2 cellular contexts compared by ENCODE assay signal in genomic region chr18:55452123-55452611, GRCh38.
TF ChIP-seq lines count a peak whose summit lies in the region.

No MANE protein-coding gene starts in this region.

TF ChIP-seq in IMR-90, 13 proteins besides CTCF, POLR2A, EP300 and RAD21:
- no peak for TF ChIP-seq CHD1 (IDR thresholded peaks at IDR 0.05; ENCODE audit: low read depth, low read length)
- TF ChIP-seq CEBPB (IDR thresholded peaks at IDR 0.05; ENCODE audit: low read depth, low read length) = no peak
- no peak for TF ChIP-seq ELK1 (IDR thresholded peaks at IDR 0.05; ENCODE audit: borderline replicate concordance, low read depth, low read length)
- no peak for TF ChIP-seq FOS (IDR thresholded peaks at IDR 0.05; ENCODE audit: low read depth, low read length)
- TF ChIP-seq MAZ (IDR thresholded peaks at IDR 0.05; ENCODE audit: borderline replicate concordance, low read depth, low read length) = no peak
- TF ChIP-seq SMC3 (IDR thresholded peaks at IDR 0.05; ENCODE audit: low read depth, low read length) = no peak
- no peak for TF ChIP-seq RCOR1 (IDR thresholded peaks at IDR 0.05; ENCODE audit: insufficient replicate concordance, low read length)
- no peak for TF ChIP-seq MAFK (IDR thresholded peaks at IDR 0.05; ENCODE audit: low read depth, low read length)
- no peak for TF ChIP-seq NFE2L2 (IDR thresholded peaks at IDR 0.05; ENCODE audit: low read depth, low read length)
- TF ChIP-seq USF2 (IDR thresholded peaks at IDR 0.05; ENCODE audit: low read depth, low read length) = no peak
- no peak for TF ChIP-seq RFX5 (IDR thresholded peaks at IDR 0.05; ENCODE audit: low read depth, low read length)
- TF ChIP-seq BHLHE40 (IDR thresholded peaks at IDR 0.05; ENCODE audit: low read depth, low read length) = no peak
- no peak for TF ChIP-seq MXI1 (IDR thresholded peaks at IDR 0.05; ENCODE audit: borderline replicate concordance, low read depth, low read length)
TF ChIP-seq in IMR-90: peak in this region for 0.

TF ChIP-seq in HepG2, 621 proteins besides CTCF, POLR2A, EP300 and RAD21:
- TF ChIP-seq U2AF2 (IDR thresholded peaks at IDR 0.05; ENCODE audit: low read depth, low read length) (no peak), POLR2G (IDR thresholded peaks at IDR 0.05; ENCODE audit: low read depth, low read length) (no peak), ZMAT5 (CRISPR knock-in tag; IDR thresholded peaks at IDR 0.05; ENCODE audit: borderline replicate concordance, low read depth) (no peak), ZNF670 (CRISPR knock-in tag; IDR thresholded peaks at IDR 0.05; ENCODE audit: borderline replicate concordance) (no peak), ZNF776 (CRISPR knock-in tag; IDR thresholded peaks at IDR 0.05) (no peak), NR2F1 (CRISPR knock-in tag; IDR thresholded peaks at IDR 0.05) (no peak), ZBTB33 (CRISPR knock-in tag; IDR thresholded peaks at IDR 0.05) (no peak), CBFB (CRISPR knock-in tag; IDR thresholded peaks at IDR 0.05) (no peak), SETDB1 (CRISPR knock-in tag; IDR thresholded peaks at IDR 0.05; ENCODE audit: borderline replicate concordance) (no peak), GATA4 (IDR thresholded peaks at IDR 0.05; ENCODE audit: borderline replicate concordance, low read depth) (no peak), GLI4 (CRISPR knock-in tag; IDR thresholded peaks at IDR 0.05; ENCODE audit: borderline replicate concordance) (no peak), ATF7 (IDR thresholded peaks at IDR 0.05) (no peak), ATF7 (CRISPR knock-in tag; IDR thresholded peaks at IDR 0.05) (no peak), ZFX (CRISPR knock-in tag; IDR thresholded peaks at IDR 0.05; ENCODE audit: low read depth) (no peak), RBM39 (IDR thresholded peaks at IDR 0.05; ENCODE audit: low read depth, low read length, poor library complexity, severe bottlenecking) (no peak)
- TF ChIP-seq, protein P1, sequence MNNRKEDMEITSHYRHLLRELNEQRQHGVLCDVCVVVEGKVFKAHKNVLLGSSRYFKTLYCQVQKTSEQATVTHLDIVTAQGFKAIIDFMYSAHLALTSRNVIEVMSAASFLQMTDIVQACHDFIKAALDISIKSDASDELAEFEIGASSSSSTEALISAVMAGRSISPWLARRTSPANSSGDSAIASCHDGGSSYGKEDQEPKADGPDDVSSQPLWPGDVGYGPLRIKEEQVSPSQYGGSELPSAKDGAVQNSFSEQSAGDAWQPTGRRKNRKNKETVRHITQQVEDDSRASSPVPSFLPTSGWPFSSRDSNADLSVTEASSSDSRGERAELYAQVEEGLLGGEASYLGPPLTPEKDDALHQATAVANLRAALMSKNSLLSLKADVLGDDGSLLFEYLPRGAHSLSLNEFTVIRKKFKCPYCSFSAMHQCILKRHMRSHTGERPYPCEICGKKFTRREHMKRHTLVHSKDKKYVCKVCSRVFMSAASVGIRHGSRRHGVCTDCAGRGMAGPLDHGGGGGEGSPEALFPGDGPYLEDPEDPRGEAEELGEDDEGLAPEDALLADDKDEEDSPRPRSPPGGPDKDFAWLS (CRISPR knock-in tag; IDR thresholded peaks at IDR 0.05; ENCODE audit: borderline replicate concordance) = no peak
- TF ChIP-seq, protein P2, sequence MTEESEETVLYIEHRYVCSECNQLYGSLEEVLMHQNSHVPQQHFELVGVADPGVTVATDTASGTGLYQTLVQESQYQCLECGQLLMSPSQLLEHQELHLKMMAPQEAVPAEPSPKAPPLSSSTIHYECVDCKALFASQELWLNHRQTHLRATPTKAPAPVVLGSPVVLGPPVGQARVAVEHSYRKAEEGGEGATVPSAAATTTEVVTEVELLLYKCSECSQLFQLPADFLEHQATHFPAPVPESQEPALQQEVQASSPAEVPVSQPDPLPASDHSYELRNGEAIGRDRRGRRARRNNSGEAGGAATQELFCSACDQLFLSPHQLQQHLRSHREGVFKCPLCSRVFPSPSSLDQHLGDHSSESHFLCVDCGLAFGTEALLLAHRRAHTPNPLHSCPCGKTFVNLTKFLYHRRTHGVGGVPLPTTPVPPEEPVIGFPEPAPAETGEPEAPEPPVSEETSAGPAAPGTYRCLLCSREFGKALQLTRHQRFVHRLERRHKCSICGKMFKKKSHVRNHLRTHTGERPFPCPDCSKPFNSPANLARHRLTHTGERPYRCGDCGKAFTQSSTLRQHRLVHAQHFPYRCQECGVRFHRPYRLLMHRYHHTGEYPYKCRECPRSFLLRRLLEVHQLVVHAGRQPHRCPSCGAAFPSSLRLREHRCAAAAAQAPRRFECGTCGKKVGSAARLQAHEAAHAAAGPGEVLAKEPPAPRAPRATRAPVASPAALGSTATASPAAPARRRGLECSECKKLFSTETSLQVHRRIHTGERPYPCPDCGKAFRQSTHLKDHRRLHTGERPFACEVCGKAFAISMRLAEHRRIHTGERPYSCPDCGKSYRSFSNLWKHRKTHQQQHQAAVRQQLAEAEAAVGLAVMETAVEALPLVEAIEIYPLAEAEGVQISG (CRISPR knock-in tag; IDR thresholded peaks at IDR 0.05) = no peak
TF ChIP-seq in HepG2: peak in this region for 0.
